In the genomic region with DNA sequence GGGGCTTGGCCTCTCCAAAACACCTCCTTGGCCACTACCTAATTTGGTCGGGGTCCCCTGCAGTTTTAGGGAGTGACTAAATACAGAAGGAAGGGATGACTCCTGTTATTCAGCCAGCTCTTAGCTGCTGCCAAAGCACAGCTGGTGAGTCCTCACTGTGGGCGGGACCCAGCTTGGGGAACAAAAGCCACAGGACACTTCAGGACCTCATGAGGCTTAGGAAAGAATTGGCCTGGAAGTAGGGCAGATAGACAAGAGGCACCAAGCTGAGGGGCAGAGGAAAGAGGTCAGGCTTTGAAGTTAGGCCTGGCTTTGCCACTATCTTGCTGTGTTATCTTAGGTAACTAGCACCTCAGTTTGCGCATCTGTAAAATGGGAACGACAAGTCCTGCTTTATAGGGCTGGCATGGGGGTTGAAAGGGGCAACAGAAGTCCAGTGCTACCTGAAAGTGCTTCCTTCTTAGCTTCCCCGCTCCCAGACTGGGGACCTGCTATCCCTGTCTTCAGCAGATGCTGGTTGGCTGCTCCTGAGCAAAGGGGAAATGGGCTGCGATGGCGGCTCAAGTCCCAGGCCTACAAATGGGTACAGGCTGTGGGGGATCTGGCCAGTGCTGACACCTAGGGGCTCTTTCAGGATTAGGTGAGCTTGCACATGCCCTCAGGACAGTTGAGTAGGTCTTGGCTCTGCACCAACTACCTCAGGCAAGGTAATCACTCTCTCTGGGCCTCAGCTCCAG, we compare ENCODE assay signal across 1 cellular context.
TF ChIP-seq lines count a peak whose summit lies in the region.

No MANE protein-coding gene starts in this region.

TF ChIP-seq in GM12878, 131 proteins besides CTCF, POLR2A, EP300 and RAD21 (continued from another document and continues in another):
- TF ChIP-seq, protein P1, sequence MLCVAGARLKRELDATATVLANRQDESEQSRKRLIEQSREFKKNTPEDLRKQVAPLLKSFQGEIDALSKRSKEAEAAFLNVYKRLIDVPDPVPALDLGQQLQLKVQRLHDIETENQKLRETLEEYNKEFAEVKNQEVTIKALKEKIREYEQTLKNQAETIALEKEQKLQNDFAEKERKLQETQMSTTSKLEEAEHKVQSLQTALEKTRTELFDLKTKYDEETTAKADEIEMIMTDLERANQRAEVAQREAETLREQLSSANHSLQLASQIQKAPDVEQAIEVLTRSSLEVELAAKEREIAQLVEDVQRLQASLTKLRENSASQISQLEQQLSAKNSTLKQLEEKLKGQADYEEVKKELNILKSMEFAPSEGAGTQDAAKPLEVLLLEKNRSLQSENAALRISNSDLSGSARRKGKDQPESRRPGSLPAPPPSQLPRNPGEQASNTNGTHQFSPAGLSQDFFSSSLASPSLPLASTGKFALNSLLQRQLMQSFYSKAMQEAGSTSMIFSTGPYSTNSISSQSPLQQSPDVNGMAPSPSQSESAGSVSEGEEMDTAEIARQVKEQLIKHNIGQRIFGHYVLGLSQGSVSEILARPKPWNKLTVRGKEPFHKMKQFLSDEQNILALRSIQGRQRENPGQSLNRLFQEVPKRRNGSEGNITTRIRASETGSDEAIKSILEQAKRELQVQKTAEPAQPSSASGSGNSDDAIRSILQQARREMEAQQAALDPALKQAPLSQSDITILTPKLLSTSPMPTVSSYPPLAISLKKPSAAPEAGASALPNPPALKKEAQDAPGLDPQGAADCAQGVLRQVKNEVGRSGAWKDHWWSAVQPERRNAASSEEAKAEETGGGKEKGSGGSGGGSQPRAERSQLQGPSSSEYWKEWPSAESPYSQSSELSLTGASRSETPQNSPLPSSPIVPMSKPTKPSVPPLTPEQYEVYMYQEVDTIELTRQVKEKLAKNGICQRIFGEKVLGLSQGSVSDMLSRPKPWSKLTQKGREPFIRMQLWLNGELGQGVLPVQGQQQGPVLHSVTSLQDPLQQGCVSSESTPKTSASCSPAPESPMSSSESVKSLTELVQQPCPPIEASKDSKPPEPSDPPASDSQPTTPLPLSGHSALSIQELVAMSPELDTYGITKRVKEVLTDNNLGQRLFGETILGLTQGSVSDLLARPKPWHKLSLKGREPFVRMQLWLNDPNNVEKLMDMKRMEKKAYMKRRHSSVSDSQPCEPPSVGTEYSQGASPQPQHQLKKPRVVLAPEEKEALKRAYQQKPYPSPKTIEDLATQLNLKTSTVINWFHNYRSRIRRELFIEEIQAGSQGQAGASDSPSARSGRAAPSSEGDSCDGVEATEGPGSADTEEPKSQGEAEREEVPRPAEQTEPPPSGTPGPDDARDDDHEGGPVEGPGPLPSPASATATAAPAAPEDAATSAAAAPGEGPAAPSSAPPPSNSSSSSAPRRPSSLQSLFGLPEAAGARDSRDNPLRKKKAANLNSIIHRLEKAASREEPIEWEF (IDR thresholded peaks at IDR 0.05; ENCODE audit: insufficient replicate concordance, low read depth, low read length): no peak
- TF ChIP-seq MEF2A (IDR thresholded peaks at IDR 0.05; ENCODE audit: insufficient read depth, low read depth, low read length) (no peak), CEBPB (IDR thresholded peaks at IDR 0.05; ENCODE audit: borderline replicate concordance in 1 of 2, low read depth in 2 of 2, low read length in 2 of 2) (no peak), YY1 (IDR thresholded peaks at IDR 0.05; ENCODE audit: low read depth, low read length) (0 out of 2 replicates have a peak, but pooled peaks have one; percentile 6), IKZF1 (conservative IDR thresholded peaks at IDR 0.05) (0 out of 2 replicates have a peak, but pooled peaks have one; percentile 32), TCF3 (IDR thresholded peaks at IDR 0.05; ENCODE audit: borderline replicate concordance, insufficient read depth, low read depth, low read length) (0 out of 2 replicates have a peak, but pooled peaks have one; percentile 21), TBL1XR1 (IDR thresholded peaks at IDR 0.05; ENCODE audit: low read depth, low read length) (no peak), ASH2L (IDR thresholded peaks at IDR 0.05; ENCODE audit: borderline replicate concordance, low read depth) (no peak), ZNF622 (IDR thresholded peaks at IDR 0.05) (no peak), RUNX3 (IDR thresholded peaks at IDR 0.05; ENCODE audit: low read length) (no peak), IKZF2 (IDR thresholded peaks at IDR 0.05) (peak in 1 of 2 experiments; percentile 29; a peak in 1 of 4 replicates), CHD4 (IDR thresholded peaks at IDR 0.05) (no peak), NR2C1 (IDR thresholded peaks at IDR 0.05) (no peak), BCL11A (IDR thresholded peaks at IDR 0.05; ENCODE audit: low read depth, low read length) (no peak), HDAC2 (IDR thresholded peaks at IDR 0.05) (no peak), CBX3 (IDR thresholded peaks at IDR 0.05; ENCODE audit: borderline replicate concordance, low read depth) (no peak), RELA (IDR thresholded peaks at IDR 0.05; ENCODE audit: borderline replicate concordance, partially characterized antibody) (no peak), KLF5 (IDR thresholded peaks at IDR 0.05; ENCODE audit: partially characterized antibody) (no peak), NR2C2 (IDR thresholded peaks at IDR 0.05; ENCODE audit: borderline replicate concordance, control insufficient read depth, insufficient read length, low read depth) (no peak), RB1 (IDR thresholded peaks at IDR 0.05; ENCODE audit: borderline replicate concordance) (no peak), ZZZ3 (IDR thresholded peaks at IDR 0.05; ENCODE audit: control insufficient read depth, insufficient read length, low read depth) (no peak), RBBP5 (conservative IDR thresholded peaks at IDR 0.05) (no peak), KDM1A (IDR thresholded peaks at IDR 0.05; ENCODE audit: borderline replicate concordance) (no peak), RFX5 (IDR thresholded peaks at IDR 0.05; ENCODE audit: low read depth, low read length) (no peak), SIX5 (IDR thresholded peaks at IDR 0.05; ENCODE audit: low read depth, low read length, severe bottlenecking) (no peak)
- TF ChIP-seq, protein P2, sequence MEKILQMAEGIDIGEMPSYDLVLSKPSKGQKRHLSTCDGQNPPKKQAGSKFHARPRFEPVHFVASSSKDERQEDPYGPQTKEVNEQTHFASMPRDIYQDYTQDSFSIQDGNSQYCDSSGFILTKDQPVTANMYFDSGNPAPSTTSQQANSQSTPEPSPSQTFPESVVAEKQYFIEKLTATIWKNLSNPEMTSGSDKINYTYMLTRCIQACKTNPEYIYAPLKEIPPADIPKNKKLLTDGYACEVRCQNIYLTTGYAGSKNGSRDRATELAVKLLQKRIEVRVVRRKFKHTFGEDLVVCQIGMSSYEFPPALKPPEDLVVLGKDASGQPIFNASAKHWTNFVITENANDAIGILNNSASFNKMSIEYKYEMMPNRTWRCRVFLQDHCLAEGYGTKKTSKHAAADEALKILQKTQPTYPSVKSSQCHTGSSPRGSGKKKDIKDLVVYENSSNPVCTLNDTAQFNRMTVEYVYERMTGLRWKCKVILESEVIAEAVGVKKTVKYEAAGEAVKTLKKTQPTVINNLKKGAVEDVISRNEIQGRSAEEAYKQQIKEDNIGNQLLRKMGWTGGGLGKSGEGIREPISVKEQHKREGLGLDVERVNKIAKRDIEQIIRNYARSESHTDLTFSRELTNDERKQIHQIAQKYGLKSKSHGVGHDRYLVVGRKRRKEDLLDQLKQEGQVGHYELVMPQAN (conservative IDR thresholded peaks at IDR 0.05): no peak
- TF ChIP-seq, protein P3, sequence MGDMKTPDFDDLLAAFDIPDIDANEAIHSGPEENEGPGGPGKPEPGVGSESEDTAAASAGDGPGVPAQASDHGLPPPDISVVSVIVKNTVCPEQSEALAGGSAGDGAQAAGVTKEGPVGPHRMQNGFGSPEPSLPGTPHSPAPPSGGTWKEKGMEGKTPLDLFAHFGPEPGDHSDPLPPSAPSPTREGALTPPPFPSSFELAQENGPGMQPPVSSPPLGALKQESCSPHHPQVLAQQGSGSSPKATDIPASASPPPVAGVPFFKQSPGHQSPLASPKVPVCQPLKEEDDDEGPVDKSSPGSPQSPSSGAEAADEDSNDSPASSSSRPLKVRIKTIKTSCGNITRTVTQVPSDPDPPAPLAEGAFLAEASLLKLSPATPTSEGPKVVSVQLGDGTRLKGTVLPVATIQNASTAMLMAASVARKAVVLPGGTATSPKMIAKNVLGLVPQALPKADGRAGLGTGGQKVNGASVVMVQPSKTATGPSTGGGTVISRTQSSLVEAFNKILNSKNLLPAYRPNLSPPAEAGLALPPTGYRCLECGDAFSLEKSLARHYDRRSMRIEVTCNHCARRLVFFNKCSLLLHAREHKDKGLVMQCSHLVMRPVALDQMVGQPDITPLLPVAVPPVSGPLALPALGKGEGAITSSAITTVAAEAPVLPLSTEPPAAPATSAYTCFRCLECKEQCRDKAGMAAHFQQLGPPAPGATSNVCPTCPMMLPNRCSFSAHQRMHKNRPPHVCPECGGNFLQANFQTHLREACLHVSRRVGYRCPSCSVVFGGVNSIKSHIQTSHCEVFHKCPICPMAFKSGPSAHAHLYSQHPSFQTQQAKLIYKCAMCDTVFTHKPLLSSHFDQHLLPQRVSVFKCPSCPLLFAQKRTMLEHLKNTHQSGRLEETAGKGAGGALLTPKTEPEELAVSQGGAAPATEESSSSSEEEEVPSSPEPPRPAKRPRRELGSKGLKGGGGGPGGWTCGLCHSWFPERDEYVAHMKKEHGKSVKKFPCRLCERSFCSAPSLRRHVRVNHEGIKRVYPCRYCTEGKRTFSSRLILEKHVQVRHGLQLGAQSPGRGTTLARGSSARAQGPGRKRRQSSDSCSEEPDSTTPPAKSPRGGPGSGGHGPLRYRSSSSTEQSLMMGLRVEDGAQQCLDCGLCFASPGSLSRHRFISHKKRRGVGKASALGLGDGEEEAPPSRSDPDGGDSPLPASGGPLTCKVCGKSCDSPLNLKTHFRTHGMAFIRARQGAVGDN (IDR thresholded peaks at IDR 0.05): no peak
- TF ChIP-seq, protein P4, sequence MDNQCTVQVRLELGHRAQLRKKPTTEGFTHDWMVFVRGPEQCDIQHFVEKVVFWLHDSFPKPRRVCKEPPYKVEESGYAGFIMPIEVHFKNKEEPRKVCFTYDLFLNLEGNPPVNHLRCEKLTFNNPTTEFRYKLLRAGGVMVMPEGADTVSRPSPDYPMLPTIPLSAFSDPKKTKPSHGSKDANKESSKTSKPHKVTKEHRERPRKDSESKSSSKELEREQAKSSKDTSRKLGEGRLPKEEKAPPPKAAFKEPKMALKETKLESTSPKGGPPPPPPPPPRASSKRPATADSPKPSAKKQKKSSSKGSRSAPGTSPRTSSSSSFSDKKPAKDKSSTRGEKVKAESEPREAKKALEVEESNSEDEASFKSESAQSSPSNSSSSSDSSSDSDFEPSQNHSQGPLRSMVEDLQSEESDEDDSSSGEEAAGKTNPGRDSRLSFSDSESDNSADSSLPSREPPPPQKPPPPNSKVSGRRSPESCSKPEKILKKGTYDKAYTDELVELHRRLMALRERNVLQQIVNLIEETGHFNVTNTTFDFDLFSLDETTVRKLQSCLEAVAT (IDR thresholded peaks at IDR 0.05): no peak
- TF ChIP-seq, protein P5, sequence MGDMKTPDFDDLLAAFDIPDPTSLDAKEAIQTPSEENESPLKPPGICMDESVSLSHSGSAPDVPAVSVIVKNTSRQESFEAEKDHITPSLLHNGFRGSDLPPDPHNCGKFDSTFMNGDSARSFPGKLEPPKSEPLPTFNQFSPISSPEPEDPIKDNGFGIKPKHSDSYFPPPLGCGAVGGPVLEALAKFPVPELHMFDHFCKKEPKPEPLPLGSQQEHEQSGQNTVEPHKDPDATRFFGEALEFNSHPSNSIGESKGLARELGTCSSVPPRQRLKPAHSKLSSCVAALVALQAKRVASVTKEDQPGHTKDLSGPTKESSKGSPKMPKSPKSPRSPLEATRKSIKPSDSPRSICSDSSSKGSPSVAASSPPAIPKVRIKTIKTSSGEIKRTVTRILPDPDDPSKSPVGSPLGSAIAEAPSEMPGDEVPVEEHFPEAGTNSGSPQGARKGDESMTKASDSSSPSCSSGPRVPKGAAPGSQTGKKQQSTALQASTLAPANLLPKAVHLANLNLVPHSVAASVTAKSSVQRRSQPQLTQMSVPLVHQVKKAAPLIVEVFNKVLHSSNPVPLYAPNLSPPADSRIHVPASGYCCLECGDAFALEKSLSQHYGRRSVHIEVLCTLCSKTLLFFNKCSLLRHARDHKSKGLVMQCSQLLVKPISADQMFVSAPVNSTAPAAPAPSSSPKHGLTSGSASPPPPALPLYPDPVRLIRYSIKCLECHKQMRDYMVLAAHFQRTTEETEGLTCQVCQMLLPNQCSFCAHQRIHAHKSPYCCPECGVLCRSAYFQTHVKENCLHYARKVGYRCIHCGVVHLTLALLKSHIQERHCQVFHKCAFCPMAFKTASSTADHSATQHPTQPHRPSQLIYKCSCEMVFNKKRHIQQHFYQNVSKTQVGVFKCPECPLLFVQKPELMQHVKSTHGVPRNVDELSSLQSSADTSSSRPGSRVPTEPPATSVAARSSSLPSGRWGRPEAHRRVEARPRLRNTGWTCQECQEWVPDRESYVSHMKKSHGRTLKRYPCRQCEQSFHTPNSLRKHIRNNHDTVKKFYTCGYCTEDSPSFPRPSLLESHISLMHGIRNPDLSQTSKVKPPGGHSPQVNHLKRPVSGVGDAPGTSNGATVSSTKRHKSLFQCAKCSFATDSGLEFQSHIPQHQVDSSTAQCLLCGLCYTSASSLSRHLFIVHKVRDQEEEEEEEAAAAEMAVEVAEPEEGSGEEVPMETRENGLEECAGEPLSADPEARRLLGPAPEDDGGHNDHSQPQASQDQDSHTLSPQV (IDR thresholded peaks at IDR 0.05): no peak
- TF ChIP-seq, protein P6, sequence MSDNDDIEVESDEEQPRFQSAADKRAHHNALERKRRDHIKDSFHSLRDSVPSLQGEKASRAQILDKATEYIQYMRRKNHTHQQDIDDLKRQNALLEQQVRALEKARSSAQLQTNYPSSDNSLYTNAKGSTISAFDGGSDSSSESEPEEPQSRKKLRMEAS (IDR thresholded peaks at IDR 0.05; ENCODE audit: low read depth, low read length): no peak
- TF ChIP-seq, protein P7, sequence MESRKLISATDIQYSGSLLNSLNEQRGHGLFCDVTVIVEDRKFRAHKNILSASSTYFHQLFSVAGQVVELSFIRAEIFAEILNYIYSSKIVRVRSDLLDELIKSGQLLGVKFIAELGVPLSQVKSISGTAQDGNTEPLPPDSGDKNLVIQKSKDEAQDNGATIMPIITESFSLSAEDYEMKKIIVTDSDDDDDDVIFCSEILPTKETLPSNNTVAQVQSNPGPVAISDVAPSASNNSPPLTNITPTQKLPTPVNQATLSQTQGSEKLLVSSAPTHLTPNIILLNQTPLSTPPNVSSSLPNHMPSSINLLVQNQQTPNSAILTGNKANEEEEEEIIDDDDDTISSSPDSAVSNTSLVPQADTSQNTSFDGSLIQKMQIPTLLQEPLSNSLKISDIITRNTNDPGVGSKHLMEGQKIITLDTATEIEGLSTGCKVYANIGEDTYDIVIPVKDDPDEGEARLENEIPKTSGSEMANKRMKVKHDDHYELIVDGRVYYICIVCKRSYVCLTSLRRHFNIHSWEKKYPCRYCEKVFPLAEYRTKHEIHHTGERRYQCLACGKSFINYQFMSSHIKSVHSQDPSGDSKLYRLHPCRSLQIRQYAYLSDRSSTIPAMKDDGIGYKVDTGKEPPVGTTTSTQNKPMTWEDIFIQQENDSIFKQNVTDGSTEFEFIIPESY (IDR thresholded peaks at IDR 0.05): peak; percentile 55; the same call in 1 of the 2 replicates
